Comparison of ENCODE assay signal across 8 cellular contexts in genomic region chr15:78438595-78439285, GRCh38. TPM values are rescaled to one million over a fixed set of nuclear protein-coding genes. Genes with fewer than 3 reads are reported as not detected.
DNase-seq lines count a peak whose midpoint lies in the region; ATAC-seq, FAIRE-seq and TF ChIP-seq lines count a peak whose summit lies in the region.

No MANE protein-coding gene starts in this region.

- H3K4me1 ChIP-seq in ACC112 (ENCODE audit: control insufficient read depth, insufficient read depth, low read length, unreplicated experiment) (peaks cover 16% of the 10 kb centered on the region), HUES6 (ENCODE audit: control insufficient read depth, insufficient read depth, low read length) (peaks cover 4% of the 10 kb centered on the region; the same call in 1 of the 2 replicates)

- TF ChIP-seq CTCF in epithelial cell of esophagus (IDR thresholded peaks at IDR 0.05; ENCODE audit: insufficient read depth, low read depth, low read length, missing control alignments) (peak; percentile 42), natural killer cell (IDR thresholded peaks at IDR 0.05) (peak; percentile 13)

- peak; percentile 44 for FAIRE-seq in GM12892 (lab: Jason Lieb, UNC)

- H2AFZ ChIP-seq in ACC112 (ENCODE audit: low read length, unreplicated experiment) = peak overlapping the region; percentile 92

- peaks cover 54% of the 10 kb centered on the region for H3K79me2 ChIP-seq in ACC112 (ENCODE audit: control insufficient read depth, insufficient read depth, low read length, unreplicated experiment)

- H3K9me3 Mint-ChIP-seq in natural killer cell = no peaks in the 10 kb centered on the region

- intact Hi-C loops in natural killer cell (cut with micrococcal nuclease) = loop anchor here (1.0 to 2.0 kb wide), 3 partner anchors 20 to 140 kb away; partner anchors contain the start of genes PSMA4 and SKIC8

- H3K27ac ChIP-seq in ACC112 (ENCODE audit: low read depth, low read length) = peak overlapping the region; percentile 79
- peak overlapping the region; percentile 99 for H3K27ac ChIP-seq in HUES6 (ENCODE audit: low read depth, low read length)

- H3K4me3 ChIP-seq in ACC112 (ENCODE audit: low read depth, low read length) (peak overlapping the region; percentile 96), HUES6 (ENCODE audit: low read depth, low read length) (peak overlapping the region; percentile 92), epithelial cell of esophagus (ENCODE audit: low read length) (peak overlapping the region; percentile 97)

- H3K9ac ChIP-seq in HUES6 (ENCODE audit: low read length) = peak overlapping the region; percentile 99

- no peak for ATAC-seq in natural killer cell

- DNase-seq in GM12892 (ENCODE audit: insufficient read length) (no peak), epithelial cell of esophagus (ENCODE audit: low read depth) (peak; percentile 24), natural killer cell (no peak), NCI-H2081 treated with DMSO at 0.1 percent for 48 hours (lab: John Stamatoyannopoulos, UW) (no peak), NCI-H2107 (lab: John Stamatoyannopoulos, UW) (no peak)
- DNase-seq in activated CD4-positive, alpha-beta T cell treated with anti-CD3 and anti-CD28 coated beads, Interleukin-2, amount 50 U/mL, for 1 hour = peak; percentile 4

- peaks cover 7% of the 10 kb centered on the region for H3K36me3 Mint-ChIP-seq in natural killer cell

- H3K36me3 ChIP-seq in ACC112 (ENCODE audit: insufficient read depth, low read length) (peaks cover 22% of the 10 kb centered on the region), HUES6 (ENCODE audit: control insufficient read depth, insufficient read depth, low read length) (peaks cover 36% of the 10 kb centered on the region)

- TF ChIP-seq POLR2A in GM12892 (IDR thresholded peaks at IDR 0.05; ENCODE audit: low read depth, low read length) = no peak

- H3K9me3 ChIP-seq in HUES6 (ENCODE audit: control insufficient read depth, insufficient read depth, low read depth, low read length) = no peaks in the 10 kb centered on the region

- peak overlapping the region; percentile 79 for H3K4me3 Mint-ChIP-seq in natural killer cell

- H3K4me1 Mint-ChIP-seq in natural killer cell = peaks cover 36 to 50% of the 10 kb centered on the region in 2 donors

- H3K27me3 ChIP-seq in ACC112 (ENCODE audit: insufficient read depth, low read length) (no peaks in the 10 kb centered on the region), HUES6 (ENCODE audit: control insufficient read depth, insufficient read depth, low read length) (no peaks in the 10 kb centered on the region)

- H3K27ac Mint-ChIP-seq in natural killer cell = peak overlapping the region; percentile 83 to 85

- H3K27me3 Mint-ChIP-seq in natural killer cell (ENCODE audit: low read depth in 2 of 2) = peaks cover 0 to 3% of the 10 kb centered on the region in 2 donors

RNA-seq across cellular contexts. Expression of gene IREB2, which starts 0.7 kb away (rescaled TPM):
- 25.8 TPM for polyA plus RNA-seq in GM12892 (2012; ENCODE audit: missing spikeins)
- 100 to 1,000 TPM in 1 of 3 donors, 10 to 100 TPM in 2; 84.9 to 121 (median 99.0) TPM for total RNA-seq in natural killer cell

Comparison
In these comparisons a context has a peak if more than half of its experiments do, and no peak if none do; other contexts are left out.
1. DNase-seq: peak in activated CD4-positive, alpha-beta T cell treated with anti-CD3 and anti-CD28 coated beads, Interleukin-2, amount 50 U/mL, for 1 hour (single experiment) and epithelial cell of esophagus (single experiment); none in GM12892 (single experiment), natural killer cell (single experiment), NCI-H2081 treated with DMSO at 0.1 percent for 48 hours (single experiment) and NCI-H2107 (single experiment).
2. Peak in every context shown above with its lines, with median percentiles within 50 percentile points of each other: H3K4me3 ChIP-seq.